19 cellular contexts compared by ENCODE assay signal in the genomic region with DNA sequence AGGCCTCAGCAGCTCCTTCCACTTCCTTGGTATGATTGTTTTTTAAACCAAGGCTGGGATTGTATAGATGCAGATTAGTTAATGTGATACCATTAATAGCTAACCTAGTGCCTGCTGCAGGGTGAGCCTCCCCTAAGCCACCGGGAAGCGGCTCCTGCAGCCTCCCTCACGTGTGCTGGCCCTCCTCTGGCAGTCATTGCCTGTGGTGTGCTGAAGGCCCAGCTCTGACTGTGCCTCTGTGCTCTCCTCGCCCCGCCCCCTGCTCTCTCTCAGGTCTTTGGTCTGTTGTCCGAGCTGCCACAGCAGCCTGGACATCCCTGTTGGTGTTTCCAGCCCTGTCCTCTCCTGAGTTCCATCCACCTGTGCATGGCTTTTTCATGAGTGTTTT.
"Had no signal": no experiment of that assay in that cellular context is flagged by ENCODE, and none has a peak within 500 bp of the region (broad histone marks: within the 10 kb centered on the region; RNA-seq: fewer than 3 reads in every experiment).

No MANE protein-coding gene starts in this region.

- H3K27ac Mint-ChIP-seq: activated T-helper 17 cell treated with anti-CD3 and anti-CD28 coated beads, Interleukin-2, amount 50 U/mL, for 72 hours; natural killer cell; progenitor cell of endocrine pancreas; stimulated activated naive CD8-positive, alpha-beta T cell treated with anti-CD3 and anti-CD28 coated beads, Interleukin-15, Interleukin-2, amounts not matched to agents 100 ng/mL and 50 ng/mL, for 24 hours; T-cell had no signal

- H3K27me3 Mint-ChIP-seq: progenitor cell of endocrine pancreas had no signal

- H3K4me1 Mint-ChIP-seq: activated T-helper 17 cell treated with anti-CD3 and anti-CD28 coated beads, Interleukin-2, amount 50 U/mL, for 72 hours; T-cell had no signal

- H3K4me3 Mint-ChIP-seq: activated T-helper 17 cell treated with anti-CD3 and anti-CD28 coated beads, Interleukin-2, amount 50 U/mL, for 72 hours; natural killer cell; stimulated activated naive CD8-positive, alpha-beta T cell treated with anti-CD3 and anti-CD28 coated beads, Interleukin-15, Interleukin-2, amounts not matched to agents 100 ng/mL and 50 ng/mL, for 24 hours; T-cell had no signal

- H3K36me3 Mint-ChIP-seq: natural killer cell, T-cell had no signal

- H3K27ac ChIP-seq: foreskin keratinocyte, left lung, suprapubic skin had no signal

- H3K4me3 ChIP-seq: left lung, suprapubic skin had no signal

- H3K9me3 ChIP-seq: left lung, suprapubic skin had no signal

- H3K9me3 Mint-ChIP-seq: activated T-helper 17 cell treated with anti-CD3 and anti-CD28 coated beads, Interleukin-2, amount 50 U/mL, for 72 hours; natural killer cell had no signal

- DNase-seq: activated CD4-positive, CD25-positive, alpha-beta regulatory T cell treated with anti-CD3 and anti-CD28 coated beads, Interleukin-2, amount 50 U/mL, for 72 hours; activated naive CD4-positive, alpha-beta T cell treated with Interleukin-2 at 50 U/mL for 16 hours; aorta; cortex of kidney; effector CD8-positive, alpha-beta T cell; foreskin keratinocyte; head of caudate nucleus; left lung; mammary epithelial cell; natural killer cell; occipital lobe; small intestine; stimulated activated CD4-positive, alpha-beta T cell treated with anti-CD3 and anti-CD28 coated beads, Interleukin-4, amount 100 ng/mL, for 4 hours; T-cell; T-helper 9 cell had no signal

- ATAC-seq: activated T-helper 17 cell treated with anti-CD3 and anti-CD28 coated beads, Interleukin-2, amount 50 U/mL, for 72 hours; left lung; natural killer cell; T-cell had no signal

- H3K27me3 ChIP-seq: foreskin keratinocyte, left lung, suprapubic skin had no signal
